Comparison of ENCODE assay signal across 21 cellular contexts in the genomic region with DNA sequence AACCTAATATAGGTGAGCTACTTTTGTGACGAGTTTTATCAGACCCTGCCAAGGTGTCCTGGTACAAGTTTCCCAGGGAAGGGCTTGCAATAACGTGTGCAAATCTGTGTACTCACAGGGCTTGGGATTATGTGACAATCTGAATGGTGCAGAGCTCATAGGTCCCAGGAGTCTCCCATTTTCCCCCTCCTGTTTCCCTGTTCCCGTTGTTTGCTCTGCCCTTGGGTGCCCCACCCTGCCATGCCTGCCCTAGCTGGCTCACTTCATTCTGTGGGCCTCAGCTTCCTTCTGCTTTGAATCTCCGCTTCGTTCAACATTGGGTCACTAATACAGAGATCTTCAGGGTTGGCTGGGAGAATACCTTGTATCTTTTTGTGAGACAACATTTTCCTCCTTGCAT.
DNase-seq lines count a peak whose midpoint lies in the region; ATAC-seq and TF ChIP-seq lines count a peak whose summit lies in the region.
"Had no signal": no experiment of that assay in that cellular context is flagged by ENCODE, and none has a peak within 500 bp of the region (broad histone marks: within the 10 kb centered on the region; RNA-seq: fewer than 3 reads in every experiment).

No MANE protein-coding gene starts in this region.

- peak overlapping the region; percentile 60 for H2BK5ac ChIP-seq in H9 (ENCODE audit: insufficient read length, low read length)
- no peak overlapping the region for H2BK5ac ChIP-seq in mesenchymal stem cell (ENCODE audit: low read depth, low read length, poor library complexity, severe bottlenecking)

- H2BK12ac ChIP-seq in H9 (ENCODE audit: insufficient read length, low read depth, low read length) = no peak overlapping the region
- H2BK12ac ChIP-seq in mesenchymal stem cell (ENCODE audit: low read length in 2 of 2) = no peak overlapping the region

- H3K27me3 Mint-ChIP-seq in GM23338 (ENCODE audit: insufficient read depth, low read depth, poor library complexity) (no peaks in the 10 kb centered on the region), H9 (ENCODE audit: low read depth) (no peaks in the 10 kb centered on the region)
- H3K27me3 Mint-ChIP-seq: CD4-positive, CD25-positive, alpha-beta regulatory T cell had no signal

- H3K27ac ChIP-seq in GM23338 (ENCODE audit: low read depth) = no peak overlapping the region
- no peak overlapping the region for H3K27ac ChIP-seq in H9 (ENCODE audit: insufficient read length, low read depth, low read length)
- H3K27ac ChIP-seq in colonic mucosa = no peak overlapping the region
- H3K27ac ChIP-seq in mesenchymal stem cell (ENCODE audit: low read length, poor library complexity, severe bottlenecking) = no peak overlapping the region
- H3K27ac ChIP-seq: BLaER1 had no signal

- H3K9me3 Mint-ChIP-seq in GM23338 (no peaks in the 10 kb centered on the region), H9 (no peaks in the 10 kb centered on the region)
- H3K9me3 Mint-ChIP-seq: CD4-positive, alpha-beta memory T cell; CD4-positive, CD25-positive, alpha-beta regulatory T cell; CD8-positive, alpha-beta memory T cell had no signal

- H3K4me2 ChIP-seq in GM23338 = no peak overlapping the region
- no peak overlapping the region for H3K4me2 ChIP-seq in H9 (ENCODE audit: insufficient read depth, insufficient read length, low read length)
- H3K4me2 ChIP-seq in mesenchymal stem cell (ENCODE audit: low read length, poor library complexity, severe bottlenecking) = no peak overlapping the region
- H3K4me2 ChIP-seq: BLaER1 had no signal

- H2AK5ac ChIP-seq in H9 (ENCODE audit: insufficient read length, low read length) = no peak overlapping the region
- H2AK5ac ChIP-seq in mesenchymal stem cell (ENCODE audit: low read length, severe bottlenecking) = no peak overlapping the region

- H3K56ac ChIP-seq in H9 (ENCODE audit: insufficient read length, low read depth, low read length) = no peak overlapping the region

- H3K9ac ChIP-seq in H9 (ENCODE audit: extremely low read depth, insufficient read length, low read length) (no peak overlapping the region), colonic mucosa (ENCODE audit: low read depth in 2 of 2, low read length in 2 of 2) (no peak overlapping the region), mesenchymal stem cell (ENCODE audit: low read length) (no peak overlapping the region)
- H3K9ac ChIP-seq: BLaER1 had no signal

- no peak for ATAC-seq in GM23338
- ATAC-seq in GM19324 (IDR thresholded peaks at IDR 0.05; ENCODE audit: low FRiP score, unreplicated experiment) = no peak
- no peak for ATAC-seq in GM21515 (IDR thresholded peaks at IDR 0.05; ENCODE audit: unreplicated experiment)

- H3K79me2 ChIP-seq in GM23338 (replicated peaks; ENCODE audit: insufficient read depth) (no peaks in the 10 kb centered on the region), H9 (ENCODE audit: insufficient read depth, low read length) (no peaks in the 10 kb centered on the region)

- no peak overlapping the region for H2BK20ac ChIP-seq in H9 (ENCODE audit: low read depth, low read length, poor library complexity, severe bottlenecking)

- no peaks in the 10 kb centered on the region for H4K20me1 ChIP-seq in GM23338 (replicated peaks; ENCODE audit: insufficient read depth)
- no peaks in the 10 kb centered on the region for H4K20me1 ChIP-seq in H9 (ENCODE audit: control insufficient read depth, insufficient read depth, insufficient read length)
- H4K20me1 ChIP-seq: BLaER1 had no signal

- H3K4ac ChIP-seq in H9 (ENCODE audit: low read depth, low read length) (no peak overlapping the region), mesenchymal stem cell (ENCODE audit: low read depth in 1 of 2, low read length in 2 of 2) (no peak overlapping the region)

- H3T11ph ChIP-seq in H9 (ENCODE audit: low read length) = no peak overlapping the region

- H4K5ac ChIP-seq in H9 (ENCODE audit: insufficient read length, low read depth, low read length) = no peak overlapping the region

- H4K91ac ChIP-seq in H9 (ENCODE audit: insufficient read length, low read depth, low read length) (no peak overlapping the region), mesenchymal stem cell (ENCODE audit: low read length) (no peak overlapping the region)

- H3K23me2 ChIP-seq in H9 (ENCODE audit: insufficient read length, low read depth, low read length, poor library complexity, severe bottlenecking) = no peaks in the 10 kb centered on the region

- DNase-seq in GM23338 (ENCODE audit: low spot score) (no peak), H9 (no peak), colonic mucosa (peak; percentile 47), mesenchymal stem cell (no peak), COLO668 (lab: John Stamatoyannopoulos, UW; ENCODE audit: unreplicated experiment) (no peak), HUDEP-2 (lab: John Stamatoyannopoulos, UW; ENCODE audit: unreplicated experiment in 76 of 76) (no peak)
- DNase-seq: 8988T; ACHN; BE2C; C1 segment of cervical spinal cord; Caco-2; Calu3; CD4-positive, alpha-beta memory T cell; CD4-positive, CD25-positive, alpha-beta regulatory T cell; CD8-positive, alpha-beta memory T cell; DMS79 treated with DMSO at 0.1 percent for 48 hours; GF-D8 had no signal

- H3K27me3 ChIP-seq in GM23338 (ENCODE audit: insufficient read depth) (no peaks in the 10 kb centered on the region), H9 (ENCODE audit: insufficient read depth, low read length) (no peaks in the 10 kb centered on the region), colonic mucosa (no peaks in the 10 kb centered on the region), mesenchymal stem cell (ENCODE audit: control insufficient read depth in 1 of 2, insufficient read depth in 1 of 2, low read length in 2 of 2) (peaks cover 0 to 9% of the 10 kb centered on the region in 2 experiments)
- H3K27me3 ChIP-seq: BE2C, BLaER1 had no signal

- H3K36me3 Mint-ChIP-seq in GM23338 (ENCODE audit: low read depth) (no peaks in the 10 kb centered on the region), H9 (ENCODE audit: insufficient read depth in 1 of 3, low read depth in 3 of 3) (no peaks in the 10 kb centered on the region)
- H3K36me3 Mint-ChIP-seq: CD14-positive monocyte; CD4-positive, alpha-beta memory T cell; CD4-positive, CD25-positive, alpha-beta regulatory T cell; CD8-positive, alpha-beta memory T cell had no signal

- WGBS in H9 (ENCODE audit: extremely low coverage, insufficient read length, low lambda C conversion rate) = no CpG with 5 or more reads among the region's 5 CpGs
- WGBS in mesenchymal stem cell = 51% methylated on average over 4 of the region's 5 CpGs

- H3K27ac Mint-ChIP-seq in GM23338 = no peak overlapping the region
- peak overlapping the region in 1 of 3 experiments; percentile 90; a peak in 1 of 7 replicates for H3K27ac Mint-ChIP-seq in H9
- H3K27ac Mint-ChIP-seq: CD14-positive monocyte; CD4-positive, alpha-beta memory T cell; CD4-positive, CD25-positive, alpha-beta regulatory T cell; CD8-positive, alpha-beta memory T cell had no signal

- H3K4me1 ChIP-seq in GM23338 (ENCODE audit: insufficient read depth) (no peaks in the 10 kb centered on the region), H9 (ENCODE audit: insufficient read depth, low read length) (no peaks in the 10 kb centered on the region), colonic mucosa (no peaks in the 10 kb centered on the region), mesenchymal stem cell (ENCODE audit: control insufficient read depth, insufficient read depth, low read depth, low read length) (no peaks in the 10 kb centered on the region)
- H3K4me1 ChIP-seq: BE2C, BLaER1, Caco-2 had no signal

- H3K4me1 Mint-ChIP-seq in GM23338 (peaks cover 2% of the 10 kb centered on the region; the same call in 1 of the 3 replicates), H9 (peaks cover 4 to 7% of the 10 kb centered on the region in 2 experiments; a peak in 3 of 4 replicates)
- H3K4me1 Mint-ChIP-seq: CD14-positive monocyte; CD4-positive, alpha-beta memory T cell; CD4-positive, CD25-positive, alpha-beta regulatory T cell; CD8-positive, alpha-beta memory T cell had no signal

- H3K4me3 Mint-ChIP-seq in GM23338 (no peak overlapping the region), H9 (no peak overlapping the region)
- H3K4me3 Mint-ChIP-seq: CD14-positive monocyte; CD4-positive, alpha-beta memory T cell; CD4-positive, CD25-positive, alpha-beta regulatory T cell; CD8-positive, alpha-beta memory T cell had no signal

- H3K18ac ChIP-seq in H9 (ENCODE audit: insufficient read length, low read depth, low read length) (no peak overlapping the region), mesenchymal stem cell (ENCODE audit: low read depth in 1 of 2, low read length in 2 of 2) (no peak overlapping the region)

- H3K36me3 ChIP-seq in GM23338 (ENCODE audit: insufficient read depth) = no peaks in the 10 kb centered on the region
- no peaks in the 10 kb centered on the region for H3K36me3 ChIP-seq in colonic mucosa
- H3K36me3 ChIP-seq in mesenchymal stem cell (ENCODE audit: control insufficient read depth in 1 of 2, insufficient read depth in 2 of 2, low read depth in 1 of 2, low read length in 2 of 2) = no peaks in the 10 kb centered on the region
- H3K36me3 ChIP-seq: BE2C, BLaER1 had no signal

- TF ChIP-seq CTCF in GM23338 (conservative IDR thresholded peaks at IDR 0.05; ENCODE audit: low read depth in 2 of 2) (no peak), H9 (conservative IDR thresholded peaks at IDR 0.05) (no peak), colonic mucosa (IDR thresholded peaks at IDR 0.05) (no peak)

- H3K4me3 ChIP-seq in GM23338 = no peak overlapping the region
- H3K4me3 ChIP-seq in colonic mucosa = no peak overlapping the region
- H3K4me3 ChIP-seq in mesenchymal stem cell (ENCODE audit: insufficient read depth in 1 of 2, low read depth in 1 of 2, low read length in 2 of 2) = no peak overlapping the region
- H3K4me3 ChIP-seq: BLaER1 had no signal

- H3K9me3 ChIP-seq in H9 (ENCODE audit: control insufficient read depth, low read depth, low read length) = no peaks in the 10 kb centered on the region
- H3K9me3 ChIP-seq in colonic mucosa = no peaks in the 10 kb centered on the region
- H3K9me3 ChIP-seq in mesenchymal stem cell (ENCODE audit: control insufficient read depth, low read length) = no peaks in the 10 kb centered on the region
- H3K9me3 ChIP-seq: BE2C, BLaER1, Caco-2 had no signal

- H2AFZ ChIP-seq in GM23338 (0 out of 2 replicates have a peak overlapping the region, but pooled peaks have one; percentile 43), H9 (ENCODE audit: low read length) (no peak overlapping the region), mesenchymal stem cell (ENCODE audit: low read depth, low read length) (no peak overlapping the region)

- H3K23ac ChIP-seq in H9 (ENCODE audit: insufficient read length, low read depth, low read length) (no peak overlapping the region), mesenchymal stem cell (ENCODE audit: low read length in 2 of 2) (no peak overlapping the region)

- no peak overlapping the region for H2BK120ac ChIP-seq in H9 (ENCODE audit: low read depth, low read length, poor library complexity, severe bottlenecking)
- H2BK120ac ChIP-seq in mesenchymal stem cell (ENCODE audit: low read depth, low read length) = no peak overlapping the region

- no peaks in the 10 kb centered on the region for H3F3A ChIP-seq in GM23338 (replicated peaks; ENCODE audit: low read depth)

- no peak overlapping the region for H4K8ac ChIP-seq in H9 (replicated peaks; ENCODE audit: insufficient read length, low read depth, low read length)
- no peak overlapping the region for H4K8ac ChIP-seq in mesenchymal stem cell (ENCODE audit: low read length)

- H3K14ac ChIP-seq in H9 (ENCODE audit: insufficient read depth, low read length) (no peak overlapping the region), mesenchymal stem cell (ENCODE audit: low read length in 2 of 2) (no peak overlapping the region)

- intact Hi-C loops in colonic mucosa (cut with DNase I) = no loop called here

- no peaks in the 10 kb centered on the region for H3K9me2 ChIP-seq in GM23338 (ENCODE audit: insufficient read depth)

- no peak overlapping the region for H2BK15ac ChIP-seq in H9 (ENCODE audit: low read depth, low read length)
- H2BK15ac ChIP-seq in mesenchymal stem cell (ENCODE audit: low read depth, poor library complexity, severe bottlenecking) = peak overlapping the region; percentile 2

- no peaks in the 10 kb centered on the region for H3K79me1 ChIP-seq in H9 (ENCODE audit: insufficient read depth, low read depth, low read length, poor library complexity, severe bottlenecking)
- H3K79me1 ChIP-seq in mesenchymal stem cell (replicated peaks; ENCODE audit: low read length, poor library complexity, severe bottlenecking) = no peaks in the 10 kb centered on the region
